Comparison of ENCODE assay signal across 2 cellular contexts in genomic region chr22:35625763-35626162, GRCh38.
TF ChIP-seq lines count a peak whose summit lies in the region.

No MANE protein-coding gene starts in this region.

TF ChIP-seq in A549, 52 proteins besides CTCF, POLR2A, EP300 and RAD21:
- TF ChIP-seq HDAC2 (IDR thresholded peaks at IDR 0.05) (no peak), CBX2 (IDR thresholded peaks at IDR 0.05; ENCODE audit: borderline replicate concordance, low read depth) (no peak), JUN (IDR thresholded peaks at IDR 0.05) (no peak), RNF2 (IDR thresholded peaks at IDR 0.05; ENCODE audit: borderline replicate concordance, low read depth) (no peak), NPAS2 (CRISPR knock-in tag; IDR thresholded peaks at IDR 0.05; ENCODE audit: borderline replicate concordance) (no peak), CBX8 (IDR thresholded peaks at IDR 0.05) (no peak), ATOH8 (CRISPR knock-in tag; IDR thresholded peaks at IDR 0.05; ENCODE audit: low read depth) (no peak), BCL3 (IDR thresholded peaks at IDR 0.05) (no peak), EHF (CRISPR knock-in tag; IDR thresholded peaks at IDR 0.05) (no peak), NFE2L2 (conservative IDR thresholded peaks at IDR 0.05; ENCODE audit: low read length) (no peak), MAFK (IDR thresholded peaks at IDR 0.05; ENCODE audit: partially characterized antibody) (no peak), NR3C1 (IDR thresholded peaks at IDR 0.05) (no peak), TFCP2L1 (CRISPR knock-in tag; IDR thresholded peaks at IDR 0.05) (no peak), MYC (IDR thresholded peaks at IDR 0.05; ENCODE audit: borderline replicate concordance, low read length) (no peak), JUNB (IDR thresholded peaks at IDR 0.05) (no peak), CHD4 (IDR thresholded peaks at IDR 0.05; ENCODE audit: borderline replicate concordance) (no peak), REST (IDR thresholded peaks at IDR 0.05) (no peak)

TF ChIP-seq in H1, 55 proteins besides CTCF, POLR2A, EP300 and RAD21:
- TF ChIP-seq USF2 (IDR thresholded peaks at IDR 0.05; ENCODE audit: low read length) (no peak), ATF2 (IDR thresholded peaks at IDR 0.05; ENCODE audit: low read length) (no peak), CTBP2 (IDR thresholded peaks at IDR 0.05; ENCODE audit: borderline replicate concordance, insufficient read depth, insufficient read length, low read length) (no peak), RXRA (IDR thresholded peaks at IDR 0.05; ENCODE audit: insufficient read depth, low read depth, low read length) (no peak), JUN (IDR thresholded peaks at IDR 0.05; ENCODE audit: low read depth, low read length) (no peak), YY1 (IDR thresholded peaks at IDR 0.05; ENCODE audit: low read depth, low read length) (0 out of 2 replicates have a peak, but pooled peaks have one; percentile 13), CREB1 (IDR thresholded peaks at IDR 0.05) (no peak), RFX5 (IDR thresholded peaks at IDR 0.05; ENCODE audit: borderline replicate concordance, low read depth, low read length) (no peak), JUND (IDR thresholded peaks at IDR 0.05; ENCODE audit: low read length) (no peak), MAX (IDR thresholded peaks at IDR 0.05) (no peak), KDM1A (IDR thresholded peaks at IDR 0.05; ENCODE audit: borderline replicate concordance, low read length) (peak; percentile 26; the same call in 1 of the 2 replicates)
